10 cellular contexts compared by ENCODE assay signal in the genomic region with DNA sequence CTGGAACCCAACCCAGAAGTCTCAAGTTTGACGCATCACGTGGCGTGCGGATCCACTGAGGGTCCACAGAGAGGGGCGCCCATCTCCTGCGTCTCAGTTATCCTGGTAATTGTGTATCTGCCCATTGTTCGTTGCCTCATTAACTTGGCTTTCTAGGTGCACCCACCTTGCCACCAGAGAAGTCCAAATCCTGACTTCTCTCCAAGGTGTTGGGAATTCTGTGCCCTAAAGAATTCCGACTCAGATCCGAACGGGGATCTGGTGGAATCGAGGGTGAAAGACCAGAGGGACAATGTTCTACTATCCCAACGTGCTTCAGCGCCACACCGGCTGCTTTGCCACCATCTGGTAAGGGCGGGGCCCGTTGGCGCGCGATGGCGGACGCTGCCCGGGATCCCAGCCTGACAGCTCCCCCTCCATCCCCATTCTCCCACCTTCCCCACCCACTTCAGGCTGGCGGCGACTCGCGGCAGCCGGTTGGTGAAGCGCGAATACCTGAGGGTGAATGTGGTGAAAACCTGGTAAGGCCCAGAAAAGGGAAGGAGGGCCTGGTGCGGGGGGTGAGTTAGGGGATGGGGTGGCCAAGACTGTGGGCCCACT. TPM values are rescaled to one million over a fixed set of nuclear protein-coding genes. Genes with fewer than 3 reads are reported as not detected.
DNase-seq lines count a peak whose midpoint lies in the region; ATAC-seq, FAIRE-seq and TF ChIP-seq lines count a peak whose summit lies in the region.
"Had no signal": no experiment of that assay in that cellular context is flagged by ENCODE, and none has a peak within 500 bp of the region (broad histone marks: within the 10 kb centered on the region; RNA-seq: fewer than 3 reads in every experiment).

No MANE protein-coding gene starts in this region.

- peak overlapping the region; percentile 67 to 79 (median 75) for H3K27ac ChIP-seq in stomach
- peak overlapping the region in 1 of 2 donors; percentile 67 for H3K27ac ChIP-seq in small intestine (ENCODE audit: low read depth in 1 of 2, low read length in 1 of 2)
- H3K27ac ChIP-seq: thyroid gland had no signal

- H3K9me3 ChIP-seq in iPS-18c (ENCODE audit: control insufficient read depth, insufficient read depth, low read length) (no peaks in the 10 kb centered on the region), stomach (no peaks in the 10 kb centered on the region), small intestine (ENCODE audit: control insufficient read depth, low read depth) (no peaks in the 10 kb centered on the region)
- H3K9me3 ChIP-seq: thyroid gland had no signal

- TF ChIP-seq POLR2A in stomach (IDR thresholded peaks at IDR 0.05): no peak

- no peaks in the 10 kb centered on the region for H3K9me3 Mint-ChIP-seq in activated T-helper 17 cell treated with anti-CD3 and anti-CD28 coated beads, Interleukin-2, amount 50 U/mL, for 72 hours

- H3K27me3 Mint-ChIP-seq in activated T-helper 17 cell treated with anti-CD3 and anti-CD28 coated beads, Interleukin-2, amount 50 U/mL, for 72 hours: no peaks in the 10 kb centered on the region

- TF ChIP-seq EP300 in stomach (IDR thresholded peaks at IDR 0.05): no peak

- no peaks in the 10 kb centered on the region for H3K27me3 ChIP-seq in stomach
- H3K27me3 ChIP-seq in small intestine (ENCODE audit: control insufficient read depth in 2 of 2, insufficient read depth in 2 of 2, low read length in 2 of 2): no peaks in the 10 kb centered on the region
- H3K27me3 ChIP-seq: thyroid gland had no signal

- ATAC-seq in activated T-helper 17 cell treated with anti-CD3 and anti-CD28 coated beads, Interleukin-2, amount 50 U/mL, for 72 hours (replicated peaks): no peak
- ATAC-seq in GM18498 (IDR thresholded peaks at IDR 0.05; ENCODE audit: unreplicated experiment): no peak

- peaks cover 9% of the 10 kb centered on the region for H3K4me1 Mint-ChIP-seq in activated T-helper 17 cell treated with anti-CD3 and anti-CD28 coated beads, Interleukin-2, amount 50 U/mL, for 72 hours

- H3K36me3 ChIP-seq in stomach (peaks cover 13 to 70% (median 64%) of the 10 kb centered on the region in 4 donors), small intestine (ENCODE audit: control insufficient read depth in 2 of 2, insufficient read depth in 2 of 2, low read length in 2 of 2) (peaks cover 7 to 10% of the 10 kb centered on the region in 2 donors)
- H3K36me3 ChIP-seq: thyroid gland had no signal

- no peak for FAIRE-seq in small intestine (lab: Jason Lieb, UNC)

- H3K4me3 Mint-ChIP-seq in activated T-helper 17 cell treated with anti-CD3 and anti-CD28 coated beads, Interleukin-2, amount 50 U/mL, for 72 hours: peak overlapping the region; percentile 74

- H3K4me3 ChIP-seq in iPS-18c (ENCODE audit: insufficient read depth, low read depth, low read length): peak overlapping the region; percentile 53
- peak overlapping the region; percentile 46 to 52 (median 48) for H3K4me3 ChIP-seq in stomach
- peak overlapping the region in 1 of 2 donors; percentile 18 for H3K4me3 ChIP-seq in small intestine (ENCODE audit: low read depth in 1 of 2, low read length in 2 of 2)

- H3K27ac Mint-ChIP-seq in activated T-helper 17 cell treated with anti-CD3 and anti-CD28 coated beads, Interleukin-2, amount 50 U/mL, for 72 hours: no peak overlapping the region

- peaks cover 84% of the 10 kb centered on the region for H3K36me3 Mint-ChIP-seq in activated T-helper 17 cell treated with anti-CD3 and anti-CD28 coated beads, Interleukin-2, amount 50 U/mL, for 72 hours (ENCODE audit: low read depth)

- WGBS in stomach, 5 donors: 16 to 38% (median 28%) methylated on average over 25 to 30 of the region's 30 CpGs
- WGBS in small intestine, 3 donors: 25 to 71% (median 68%) methylated on average over 28 to 30 of the region's 30 CpGs

- no peak for TF ChIP-seq CTCF in stomach (IDR thresholded peaks at IDR 0.05)

- DNase-seq in NCI-H526 (lab: John Stamatoyannopoulos, UW): peak; percentile 42 to 48
- no peak for DNase-seq in NCI-H526 treated with DMSO at 0.1 percent for 48 hours (lab: John Stamatoyannopoulos, UW)
- no peak for DNase-seq in stomach
- no peak for DNase-seq in GM19238 (ENCODE audit: insufficient read length, low spot score)
- DNase-seq in small intestine: no peak
- DNase-seq: NCI-H1436 had no signal

- H3K4me1 ChIP-seq in stomach (peaks cover 0 to 41% (median 22%) of the 10 kb centered on the region in 4 donors), small intestine (ENCODE audit: control insufficient read depth in 2 of 2, insufficient read depth in 1 of 2, low read depth in 1 of 2, low read length in 1 of 2) (no peaks in the 10 kb centered on the region)

- intact Hi-C loops in stomach (cut with DNase I; ENCODE audit: low total_unique reads): no loop called here

RNA-seq across cellular contexts. Expression of a gene that starts 0.5 kb away (rescaled TPM):
- total RNA-seq in activated T-helper 17 cell treated with anti-CD3 and anti-CD28 coated beads, Interleukin-2, amount 50 U/mL, for 72 hours: 10 to 100 TPM; 35.7 to 58.8 TPM
- total RNA-seq in stomach: 100 to 1,000 TPM in 1 of 5 donors, 10 to 100 TPM in 4; 14.5 to 122 (median 45.5) TPM
- 10 to 100 TPM; 20.9 to 64.4 (median 38.7) TPM for polyA plus RNA-seq in stomach
- 10 to 100 TPM; 23.0 to 49.2 (median 32.2) TPM for polyA plus RNA-seq in small intestine

RNA-seq across cellular contexts. Expression of a gene that starts 11.3 kb away (rescaled TPM):
- total RNA-seq in activated T-helper 17 cell treated with anti-CD3 and anti-CD28 coated beads, Interleukin-2, amount 50 U/mL, for 72 hours: 100 to 1,000 TPM; 106 to 190 TPM
- 100 to 1,000 TPM in 2 of 5 donors, 10 to 100 TPM in 2, 1 to 10 TPM in 1; 1.4 to 143 (median 91.4) TPM for total RNA-seq in stomach
- 100 to 1,000 TPM in 1 of 3 donors, 10 to 100 TPM in 2; 64.6 to 101 (median 65.1) TPM for polyA plus RNA-seq in stomach
- polyA plus RNA-seq in small intestine: 10 to 100 TPM; 36.9 to 78.4 (median 48.1) TPM

RNA-seq across cellular contexts. Expression of a gene that starts 16.3 kb away (rescaled TPM):
- total RNA-seq in activated T-helper 17 cell treated with anti-CD3 and anti-CD28 coated beads, Interleukin-2, amount 50 U/mL, for 72 hours: 10 to 100 TPM; 34.0 to 78.7 TPM
- total RNA-seq in stomach: 100 to 1,000 TPM in 1 of 5 donors, 10 to 100 TPM in 4; 14.3 to 227 (median 23.9) TPM
- polyA plus RNA-seq in stomach (10 to 100 TPM in 1 of 3 donors, 1 to 10 TPM in 2; 9.3 to 15.2 (median 9.8) TPM), small intestine (10 to 100 TPM in 1 of 3 donors, 1 to 10 TPM in 2; 3.2 to 24.4 (median 4.2) TPM)

RNA-seq across cellular contexts. Expression of a gene that starts 22.9 kb away (rescaled TPM):
- 10 to 100 TPM; 28.6 to 33.4 TPM for total RNA-seq in activated T-helper 17 cell treated with anti-CD3 and anti-CD28 coated beads, Interleukin-2, amount 50 U/mL, for 72 hours
- 10 to 100 TPM in 4 of 5 donors, 1 to 10 TPM in 1; 6.4 to 79.7 (median 31.6) TPM for total RNA-seq in stomach
- 10 to 100 TPM; 14.6 to 28.2 (median 14.7) TPM for polyA plus RNA-seq in stomach
- polyA plus RNA-seq in small intestine: 10 to 100 TPM in 1 of 3 donors, 1 to 10 TPM in 2; 6.9 to 37.7 (median 10.0) TPM

RNA-seq across cellular contexts. Expression of a gene that starts 25.1 kb away (rescaled TPM):
- 10 to 100 TPM; 56.6 to 86.7 TPM for total RNA-seq in activated T-helper 17 cell treated with anti-CD3 and anti-CD28 coated beads, Interleukin-2, amount 50 U/mL, for 72 hours
- 100 to 1,000 TPM in 2 of 5 donors, 10 to 100 TPM in 3; 53.2 to 523 (median 94.2) TPM for total RNA-seq in stomach
- polyA plus RNA-seq in stomach (10 to 100 TPM; 64.0 to 88.7 (median 68.6) TPM), small intestine (10 to 100 TPM; 41.4 to 83.0 (median 56.5) TPM)

Comparison
In these comparisons a context has a peak if more than half of its experiments do, and no peak if none do; other contexts are left out.
1. DNase-seq: peak in NCI-H526 (2 of 2); none in NCI-H526 treated with DMSO at 0.1 percent for 48 hours (single experiment), stomach (single experiment), GM19238 (single experiment) and small intestine (single experiment).